In the genomic region with DNA sequence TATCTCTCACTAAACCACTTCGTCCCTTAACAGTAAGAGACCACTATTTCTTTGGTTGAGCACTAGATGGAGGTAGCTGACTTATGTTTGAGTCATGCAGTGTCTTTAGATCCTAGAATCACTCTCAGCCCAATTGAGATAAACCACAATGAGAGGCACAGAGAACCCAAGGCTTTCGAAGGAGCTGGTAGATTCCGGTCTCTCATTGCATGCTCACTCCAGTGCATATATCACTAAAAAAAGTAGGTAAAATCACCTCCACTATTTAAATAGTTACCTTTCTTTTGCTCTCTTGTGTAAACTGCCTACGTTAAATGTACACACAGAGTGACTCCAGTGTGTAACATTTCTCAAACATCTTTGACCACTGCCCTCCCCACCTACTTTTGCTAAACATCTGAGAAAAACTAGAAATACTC, we compare ENCODE assay signal across 10 cellular contexts. TPM values are rescaled to one million over a fixed set of nuclear protein-coding genes. Genes with fewer than 3 reads are reported as not detected.
A peak's percentile ranks its signal among the peaks of the same experiment; 100 is the strongest.
DNase-seq lines count a peak whose midpoint lies in the region; ATAC-seq, FAIRE-seq and TF ChIP-seq lines count a peak whose summit lies in the region.
"Had no signal": no experiment of that assay in that cellular context is flagged by ENCODE, and none has a peak within 500 bp of the region (broad histone marks: within the 10 kb centered on the region; RNA-seq: fewer than 3 reads in every experiment).

No MANE protein-coding gene starts in this region.

- DNase-seq in D721Med (ENCODE audit: insufficient read length, low spot score) (no peak), adrenal gland (no peak), iris pigment epithelial cell (ENCODE audit: low read depth) (peak; percentile 48), testis (no peak), amniotic stem cell (lab: John Stamatoyannopoulos, UW) (no peak)
- DNase-seq: T1000, thyroid gland had no signal

- no peaks in the 10 kb centered on the region for H3K9me3 ChIP-seq in adrenal gland (replicated peaks in 1 of 3)
- H3K9me3 ChIP-seq in testis: no peaks in the 10 kb centered on the region
- H3K9me3 ChIP-seq: thyroid gland had no signal

- no peak for TF ChIP-seq EP300 in Ishikawa (IDR thresholded peaks at IDR 0.05; ENCODE audit: borderline replicate concordance)

- H3K36me3 ChIP-seq in adrenal gland (replicated peaks in 1 of 2): peaks cover 0 to 40% of the 10 kb centered on the region in 2 donors
- no peaks in the 10 kb centered on the region for H3K36me3 ChIP-seq in testis (ENCODE audit: low read depth, missing control alignments)

- H3K27ac ChIP-seq in adrenal gland (no peak overlapping the region), testis (no peak overlapping the region)
- H3K27ac ChIP-seq: thyroid gland had no signal

- TF ChIP-seq CTCF in D721Med (IDR thresholded peaks at IDR 0.05; ENCODE audit: insufficient read depth, missing control alignments): peak; percentile 66
- peak in 4 of 6 experiments; percentile 35 to 49 (median 45) for TF ChIP-seq CTCF in adrenal gland (IDR thresholded peaks at IDR 0.05)
- TF ChIP-seq CTCF in testis (IDR thresholded peaks at IDR 0.05): peak in 1 of 3 experiments; percentile 8

- FAIRE-seq in D721Med (lab: Jason Lieb, UNC): no peak

- intact Hi-C loops in adrenal gland (cut with DNase I): no loop called here
- intact Hi-C loops in testis (cut with DNase I; ENCODE audit: low total_unique reads): no loop called here

- no peaks in the 10 kb centered on the region for H3K27me3 ChIP-seq in adrenal gland
- H3K27me3 ChIP-seq in testis: no peaks in the 10 kb centered on the region
- H3K27me3 ChIP-seq: thyroid gland had no signal

- WGBS in adrenal gland, 4 donors: 40 to 71% (median 60%) methylated on average over 4 of the region's 4 CpGs
- WGBS in testis, 2 donors: 79 to 85% methylated on average over 4 of the region's 4 CpGs

- H3K4me3 ChIP-seq in adrenal gland: no peak overlapping the region
- H3K4me3 ChIP-seq in testis: no peak overlapping the region
- H3K4me3 ChIP-seq: thyroid gland had no signal

- no peak for ATAC-seq in HG03095 (IDR thresholded peaks at IDR 0.05; ENCODE audit: unreplicated experiment)
- no peak for ATAC-seq in HG03108 (IDR thresholded peaks at IDR 0.05; ENCODE audit: unreplicated experiment)

- peaks cover 18 to 31% of the 10 kb centered on the region in 2 donors for H3K4me1 ChIP-seq in adrenal gland (replicated peaks in 1 of 2)
- H3K4me1 ChIP-seq in testis: peaks cover 23% of the 10 kb centered on the region

- TF ChIP-seq POLR2A in adrenal gland (IDR thresholded peaks at IDR 0.05) (no peak), testis (IDR thresholded peaks at IDR 0.05) (no peak)

- TF ChIP-seq RAD21 in Ishikawa (IDR thresholded peaks at IDR 0.05; ENCODE audit: low read depth): 0 out of 2 replicates have a peak, but pooled peaks have one; percentile 18

TF ChIP-seq in Ishikawa, 13 proteins besides CTCF, POLR2A, EP300 and RAD21:
- no peak for TF ChIP-seq NFIC (IDR thresholded peaks at IDR 0.05)
- no peak for TF ChIP-seq CEBPB (IDR thresholded peaks at IDR 0.05)
- TF ChIP-seq CREB1 (IDR thresholded peaks at IDR 0.05; ENCODE audit: low read depth): no peak
- TF ChIP-seq ZBTB7A (IDR thresholded peaks at IDR 0.05; ENCODE audit: low read depth): no peak
- no peak for TF ChIP-seq TEAD4 (IDR thresholded peaks at IDR 0.05)
- no peak for TF ChIP-seq EGR1 (IDR thresholded peaks at IDR 0.05)
- TF ChIP-seq TAF1 (IDR thresholded peaks at IDR 0.05; ENCODE audit: low read depth): no peak
- TF ChIP-seq TCF12 (IDR thresholded peaks at IDR 0.05; ENCODE audit: low read depth): no peak

RNA-seq across cellular contexts. Expression of gene ACTL7A, which starts 27.6 kb away (rescaled TPM):
- total RNA-seq in adrenal gland (not detected), testis (100 to 1,000 TPM in 1 of 2 donors, 10 to 100 TPM in 1; 74.9 to 168 TPM)
- polyA plus RNA-seq in adrenal gland (not detected), testis (ENCODE audit: insufficient read depth, low read depth, low replicate concordance) (292 TPM)

RNA-seq across cellular contexts. Expression of gene ACTL7B, which starts 33.9 kb away (rescaled TPM):
- total RNA-seq in adrenal gland: under 1 TPM in 5 of 8 donors, not detected in 3; 0.12 to 0.95 (median 0.22) TPM
- polyA plus RNA-seq in adrenal gland: under 1 TPM in 2 of 3 donors, not detected in 1; 0.16 to 0.40 TPM
- 100 to 1,000 TPM in 1 of 2 donors, 10 to 100 TPM in 1; 72.6 to 129 TPM for total RNA-seq in testis
- polyA plus RNA-seq in testis (ENCODE audit: insufficient read depth, low read depth, low replicate concordance): 162 TPM

RNA-seq across cellular contexts. Expression of gene ELP1, which starts 44.3 kb away (rescaled TPM):
- total RNA-seq in adrenal gland (100 to 1,000 TPM in 7 of 8 donors, 10 to 100 TPM in 1; 72.5 to 768 (median 147) TPM), testis (10 to 100 TPM; 32.7 to 36.6 TPM)
- polyA plus RNA-seq in adrenal gland (100 to 1,000 TPM in 1 of 3 donors, 10 to 100 TPM in 2; 54.3 to 261 (median 63.5) TPM), testis (ENCODE audit: insufficient read depth, low read depth, low replicate concordance) (20.8 TPM)

RNA-seq across cellular contexts. Expression of gene ABITRAM, which starts 44.5 kb away (rescaled TPM):
- total RNA-seq in adrenal gland: 10 to 100 TPM in 5 of 8 donors, 1 to 10 TPM in 3; 3.5 to 20.2 (median 11.8) TPM
- polyA plus RNA-seq in adrenal gland: 10 to 100 TPM; 13.2 to 33.0 (median 17.1) TPM
- 10 to 100 TPM in 1 of 2 donors, 1 to 10 TPM in 1; 8.6 to 18.3 TPM for total RNA-seq in testis
- 33.3 TPM for polyA plus RNA-seq in testis (ENCODE audit: insufficient read depth, low read depth, low replicate concordance)

Comparison
In these comparisons a context has a peak if more than half of its experiments do, and no peak if none do; other contexts are left out.
1. RNA of gene ACTL7A, which starts 27.6 kb away (total RNA-seq): 74.9 to 168 TPM in testis; not detected in adrenal gland; every median in the first group is over 10 times any median in the second.
2. RNA of gene ACTL7B, which starts 33.9 kb away (total RNA-seq): 72.6 to 129 TPM in testis; 0.12 to 0.95 TPM in adrenal gland; every median in the first group is over 10 times any median in the second.